ENCODE assay signal across 8 cellular contexts in genomic region chr6:119148102-119148824, GRCh38.
DNase-seq lines count a peak whose midpoint lies in the region; ATAC-seq and TF ChIP-seq lines count a peak whose summit lies in the region.

No MANE protein-coding gene starts in this region.

- H3K27me3 Mint-ChIP-seq in activated naive CD8-positive, alpha-beta T cell treated with anti-CD3 and anti-CD28 coated beads for 36 hours: peaks cover 3% of the 10 kb centered on the region

- H3K27ac ChIP-seq in cardiac muscle cell: no peak overlapping the region

- H3K4me1 ChIP-seq in cardiac muscle cell (ENCODE audit: low read depth): peaks cover 20% of the 10 kb centered on the region

- DNase-seq in AG09309 (ENCODE audit: low read depth) (peak; percentile 71), GM12865 (ENCODE audit: low read depth) (peak; percentile 60), NCI-H1694 (lab: John Stamatoyannopoulos, UW) (peak; percentile 52), cardiac muscle cell (ENCODE audit: low read depth in 1 of 2, low spot score in 1 of 2) (peak; percentile 70 to 88), retinal pigment epithelial cell (ENCODE audit: low read depth) (peak; percentile 76)
- no peak for DNase-seq in activated naive CD8-positive, alpha-beta T cell treated with anti-CD3 and anti-CD28 coated beads for 36 hours

- peak; percentile 65 for TF ChIP-seq CTCF in AG09309 (IDR thresholded peaks at IDR 0.05; ENCODE audit: control insufficient read depth, insufficient read depth, low read depth, low read length, missing control alignments)
- peak; percentile 51 for TF ChIP-seq CTCF in GM12865 (IDR thresholded peaks at IDR 0.05; ENCODE audit: insufficient read depth, low read depth, low read length, missing control alignments)
- TF ChIP-seq CTCF in cardiac muscle cell (IDR thresholded peaks at IDR 0.05; ENCODE audit: low read depth, low read length): peak; percentile 62
- TF ChIP-seq CTCF in retinal pigment epithelial cell (conservative IDR thresholded peaks at IDR 0.05; ENCODE audit: low read depth, low read length): peak; percentile 64

- H3K36me3 Mint-ChIP-seq in activated naive CD8-positive, alpha-beta T cell treated with anti-CD3 and anti-CD28 coated beads for 36 hours: no peaks in the 10 kb centered on the region

- H3K27ac Mint-ChIP-seq in activated naive CD8-positive, alpha-beta T cell treated with anti-CD3 and anti-CD28 coated beads for 36 hours: peak overlapping the region; percentile 85

- H3K4me3 ChIP-seq in AG09309 (ENCODE audit: control insufficient read depth, low read depth, low read length) (no peak overlapping the region), GM12865 (ENCODE audit: low read depth, low read length) (no peak overlapping the region), cardiac muscle cell (no peak overlapping the region), retinal pigment epithelial cell (ENCODE audit: low read length) (no peak overlapping the region)

- no peaks in the 10 kb centered on the region for H3K27me3 ChIP-seq in cardiac muscle cell

- H3K4me3 Mint-ChIP-seq in activated naive CD8-positive, alpha-beta T cell treated with anti-CD3 and anti-CD28 coated beads for 36 hours: no peak overlapping the region

- no peaks in the 10 kb centered on the region for H3K9me3 Mint-ChIP-seq in activated naive CD8-positive, alpha-beta T cell treated with anti-CD3 and anti-CD28 coated beads for 36 hours

- no peaks in the 10 kb centered on the region for H3K9me3 ChIP-seq in cardiac muscle cell (ENCODE audit: low read depth)

- H3K4me1 Mint-ChIP-seq in activated naive CD8-positive, alpha-beta T cell treated with anti-CD3 and anti-CD28 coated beads for 36 hours: peaks cover 41% of the 10 kb centered on the region

- ATAC-seq in HG03095 (IDR thresholded peaks at IDR 0.05; ENCODE audit: unreplicated experiment): no peak
- ATAC-seq in GM18909 (IDR thresholded peaks at IDR 0.05; ENCODE audit: poor library complexity, unreplicated experiment): no peak

- H3K36me3 ChIP-seq in cardiac muscle cell: no peaks in the 10 kb centered on the region
